In the genomic region with DNA sequence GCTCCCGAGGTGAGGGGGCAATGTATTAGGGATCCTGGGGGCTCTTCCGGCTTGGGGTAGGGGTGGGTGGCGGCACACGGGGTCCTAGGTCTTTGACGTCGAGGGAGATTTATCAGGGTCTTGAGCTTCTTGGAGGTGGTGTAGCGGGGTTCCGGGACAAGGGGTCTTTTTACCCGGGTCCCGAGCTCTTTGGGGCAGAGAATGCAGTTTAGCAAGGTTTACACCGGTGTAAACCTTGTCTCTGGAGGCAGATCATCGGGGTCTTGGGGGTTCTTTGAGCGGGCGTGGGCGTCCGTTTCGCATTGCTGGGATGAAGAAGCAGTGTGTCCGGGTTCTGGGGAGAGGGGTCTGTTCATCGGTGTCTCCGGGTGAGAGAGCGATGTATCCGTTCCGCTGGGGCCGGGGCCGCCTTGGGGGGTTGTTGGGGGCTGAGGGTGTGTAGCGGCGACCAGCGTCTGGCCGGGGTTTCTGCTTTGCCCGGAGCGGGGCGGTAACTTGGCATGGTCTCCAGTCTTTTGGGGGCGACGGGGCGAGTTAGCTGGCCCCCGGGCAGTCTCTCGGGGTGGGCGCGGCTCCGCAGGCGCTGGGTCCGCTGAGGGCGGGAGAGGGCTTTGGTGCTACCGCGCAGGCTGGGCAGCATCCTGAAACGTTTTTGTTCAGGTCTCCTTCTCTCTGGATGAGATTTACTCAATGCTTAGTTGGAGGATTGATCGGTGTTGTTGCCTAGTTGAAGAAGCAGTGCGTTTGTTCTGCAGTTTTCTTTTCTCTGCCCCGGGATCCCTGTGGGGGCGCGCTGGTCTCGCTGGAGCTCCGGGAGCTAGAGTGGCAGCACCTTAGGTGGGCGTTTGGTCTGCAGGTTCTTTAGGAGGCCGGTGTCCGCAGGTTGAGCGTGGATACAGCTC, we compare ENCODE assay signal across 8 cellular contexts. TPM values are rescaled to one million over a fixed set of nuclear protein-coding genes. Genes with fewer than 3 reads are reported as not detected.
DNase-seq lines count a peak whose midpoint lies in the region; ATAC-seq and TF ChIP-seq lines count a peak whose summit lies in the region.

No MANE protein-coding gene starts in this region.

- peak overlapping the region; percentile 87 for H3K4me3 ChIP-seq in OCI-LY1 (ENCODE audit: low read depth, low read length, poor library complexity, severe bottlenecking)

- peak overlapping the region; percentile 94 for H3K4me2 ChIP-seq in OCI-LY1 (ENCODE audit: low read length)

- H3K36me3 Mint-ChIP-seq in nephron progenitor cell (ENCODE audit: low read depth), result no peaks in the 10 kb centered on the region

- ATAC-seq in foreskin keratinocyte (no peak), HG03159 (IDR thresholded peaks at IDR 0.05; ENCODE audit: unreplicated experiment) (no peak)

- H3K4me1 ChIP-seq in OCI-LY1 (ENCODE audit: insufficient read depth, low read length, severe bottlenecking) (peaks cover 13% of the 10 kb centered on the region), foreskin keratinocyte (peaks cover 10% of the 10 kb centered on the region)

- peak in 4 of 6 experiments; percentile 18 to 57 (median 38) for DNase-seq in stimulated activated naive CD4-positive, alpha-beta T cell (lab: John Stamatoyannopoulos, UW)
- DNase-seq in stimulated activated naive CD4-positive, alpha-beta T cell treated with Interleukin-2 at 50 U/mL for 16 hours (lab: John Stamatoyannopoulos, UW), result no peak
- DNase-seq in activated gamma-delta T cell (lab: John Stamatoyannopoulos, UW) (peak; percentile 19), foreskin keratinocyte (no peak), nephron progenitor cell (peak; percentile 54), ureter (ENCODE audit: low spot score) (peak; percentile 53)

- H3K27ac Mint-ChIP-seq in nephron progenitor cell, result peak overlapping the region; percentile 78

- H3K4me3 Mint-ChIP-seq in nephron progenitor cell, result peak overlapping the region; percentile 97

- no peaks in the 10 kb centered on the region for H3K36me3 ChIP-seq in OCI-LY1 (ENCODE audit: insufficient read depth, low read length)

- no peaks in the 10 kb centered on the region for H3F3A ChIP-seq in OCI-LY1 (ENCODE audit: insufficient read depth, low read length)

- H3K9me3 ChIP-seq in OCI-LY1 (ENCODE audit: low read length), result no peaks in the 10 kb centered on the region

- H3K79me2 ChIP-seq in OCI-LY1 (ENCODE audit: insufficient read depth, low read length), result no peaks in the 10 kb centered on the region

- H3K9me3 Mint-ChIP-seq in nephron progenitor cell, result no peaks in the 10 kb centered on the region

- H4K20me1 ChIP-seq in OCI-LY1 (ENCODE audit: insufficient read depth, low read length), result no peaks in the 10 kb centered on the region

- H3K27me3 Mint-ChIP-seq in nephron progenitor cell (ENCODE audit: low read depth, poor library complexity), result peaks cover 17% of the 10 kb centered on the region

- H3K27ac ChIP-seq in OCI-LY1 (ENCODE audit: low read depth, low read length, poor library complexity, severe bottlenecking) (no peak overlapping the region), foreskin keratinocyte (peak overlapping the region; percentile 3)

- H3K4me1 Mint-ChIP-seq in nephron progenitor cell, result peaks cover 50% of the 10 kb centered on the region

- peak overlapping the region; percentile 69; the same call in 1 of the 2 replicates for H2AFZ ChIP-seq in OCI-LY1 (ENCODE audit: low read length)

- H3K9ac ChIP-seq in OCI-LY1 (ENCODE audit: low read length), result peak overlapping the region; percentile 88

- H3K9me2 ChIP-seq in OCI-LY1 (ENCODE audit: low read depth, low read length), result no peaks in the 10 kb centered on the region

- H3K27me3 ChIP-seq in OCI-LY1 (ENCODE audit: insufficient read depth, low read length), result no peaks in the 10 kb centered on the region; the same call in 1 of the 2 replicates
- no peaks in the 10 kb centered on the region for H3K27me3 ChIP-seq in foreskin keratinocyte

- TF ChIP-seq CTCF in OCI-LY1 (IDR thresholded peaks at IDR 0.05; ENCODE audit: low read length), result peak; percentile 43
- peak; percentile 49 for TF ChIP-seq CTCF in foreskin keratinocyte (conservative IDR thresholded peaks at IDR 0.05)
- no peak for TF ChIP-seq CTCF in nephron progenitor cell (IDR thresholded peaks at IDR 0.05)

RNA-seq across cellular contexts. Expression of a gene that starts 0.8 kb away (rescaled TPM):
- total RNA-seq in foreskin keratinocyte, result 19.4 and 20.5 TPM in 2 replicates
- 8.3 and 8.7 TPM in 2 replicates for polyA plus RNA-seq in foreskin keratinocyte
- 15.5 TPM for total RNA-seq in ureter

Comparison
In these comparisons a context has a peak if more than half of its experiments do, and no peak if none do; other contexts are left out.
1. DNase-seq: peak in stimulated activated naive CD4-positive, alpha-beta T cell (4 of 6), activated gamma-delta T cell (single experiment), nephron progenitor cell (single experiment) and ureter (single experiment); none in stimulated activated naive CD4-positive, alpha-beta T cell treated with Interleukin-2 at 50 U/mL for 16 hours (single experiment) and foreskin keratinocyte (0 of 2).